ENCODE assay signal across 22 cellular contexts in the genomic region with DNA sequence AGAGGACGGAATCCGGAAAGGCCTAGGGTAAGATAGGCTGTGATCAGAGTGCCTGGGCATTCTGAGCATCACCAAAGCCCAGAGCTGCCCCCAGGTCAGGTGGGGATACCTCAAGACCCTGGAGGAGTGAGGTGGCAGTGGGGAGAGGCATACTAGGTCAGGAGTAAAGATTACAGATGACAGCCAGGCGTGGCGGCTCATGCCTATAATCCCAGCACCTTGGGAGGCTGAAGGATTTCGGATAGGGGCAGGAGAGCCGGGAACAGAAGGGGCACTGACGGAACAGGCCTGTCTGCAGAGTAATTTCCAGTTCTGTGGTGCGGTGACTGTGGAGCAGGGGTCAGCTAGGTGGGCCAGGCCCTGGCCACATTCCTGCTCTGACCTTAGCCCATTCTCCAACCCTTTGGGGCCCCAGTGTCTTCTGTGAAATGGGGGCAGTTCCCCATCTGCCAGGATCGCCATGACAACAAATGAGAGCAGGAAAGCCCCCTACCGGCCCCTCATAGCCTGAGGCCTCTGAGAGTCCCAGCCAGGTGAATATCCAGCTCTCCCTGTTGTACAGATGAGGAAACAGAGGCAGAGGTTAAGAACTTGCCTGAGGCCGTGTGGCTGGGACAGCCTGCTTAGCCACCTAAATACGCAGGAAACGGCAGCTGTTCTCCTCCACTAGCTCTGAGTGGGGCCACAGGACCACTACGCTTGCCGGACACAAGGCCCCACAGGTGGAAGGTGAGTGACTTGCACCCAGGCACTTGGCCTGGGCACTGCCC. TPM values are rescaled to one million over a fixed set of nuclear protein-coding genes. Genes with fewer than 3 reads are reported as not detected.
"Had no signal": no experiment of that assay in that cellular context is flagged by ENCODE, and none has a peak within 500 bp of the region (broad histone marks: within the 10 kb centered on the region; RNA-seq: fewer than 3 reads in every experiment).

No MANE protein-coding gene starts in this region.

- H3K4me3 Mint-ChIP-seq: activated CD4-positive, alpha-beta memory T cell treated with anti-CD3 and anti-CD28 coated beads, Interleukin-2, amount 10 ng/mL, durations not matched to agents 7 days and 5 days; activated CD8-positive, alpha-beta memory T cell treated with anti-CD3 and anti-CD28 coated beads, Interleukin-2, amount 10 ng/mL, durations not matched to agents 7 days and 5 days; activated naive CD4-positive, alpha-beta T cell treated with anti-CD3 and anti-CD28 coated beads for 36 hours; central memory CD8-positive, alpha-beta T cell; mesothelial cell of epicardium; natural killer cell treated with Interleukin-12 subunit alpha and Interleukin-12 subunit beta and Interleukin-15 and Interleukin-18, amount 100 ng/mL, for 72 hours; stimulated activated naive CD8-positive, alpha-beta T cell treated with anti-CD3 and anti-CD28 coated beads, Interleukin-15, Interleukin-2, amounts not matched to agents 100 ng/mL and 50 ng/mL, for 24 hours; type B pancreatic cell had no signal

- H3K27ac Mint-ChIP-seq: activated CD4-positive, alpha-beta memory T cell treated with anti-CD3 and anti-CD28 coated beads, Interleukin-2, amount 10 ng/mL, durations not matched to agents 7 days and 5 days; activated CD8-positive, alpha-beta memory T cell treated with anti-CD3 and anti-CD28 coated beads, Interleukin-2, amount 10 ng/mL, durations not matched to agents 7 days and 5 days; activated naive CD4-positive, alpha-beta T cell treated with anti-CD3 and anti-CD28 coated beads for 36 hours; mesothelial cell of epicardium; natural killer cell treated with Interleukin-12 subunit alpha and Interleukin-12 subunit beta and Interleukin-15 and Interleukin-18, amount 100 ng/mL, for 72 hours; stimulated activated naive CD8-positive, alpha-beta T cell treated with anti-CD3 and anti-CD28 coated beads, Interleukin-15, Interleukin-2, amounts not matched to agents 100 ng/mL and 50 ng/mL, for 24 hours; type B pancreatic cell had no signal

- H3K36me3 Mint-ChIP-seq: natural killer cell treated with Interleukin-12 subunit alpha and Interleukin-12 subunit beta and Interleukin-15 and Interleukin-18, amount 100 ng/mL, for 72 hours had no signal

- H3K27me3 ChIP-seq: brain microvascular endothelial cell, suprapubic skin had no signal

- H3K4me3 ChIP-seq: lower lobe of right lung, suprapubic skin had no signal

- H3K27me3 Mint-ChIP-seq: activated CD4-positive, alpha-beta memory T cell treated with anti-CD3 and anti-CD28 coated beads, Interleukin-2, amount 10 ng/mL, durations not matched to agents 7 days and 5 days; activated CD8-positive, alpha-beta memory T cell treated with anti-CD3 and anti-CD28 coated beads, Interleukin-2, amount 10 ng/mL, durations not matched to agents 7 days and 5 days; central memory CD8-positive, alpha-beta T cell; natural killer cell treated with Interleukin-12 subunit alpha and Interleukin-12 subunit beta and Interleukin-15 and Interleukin-18, amount 100 ng/mL, for 72 hours; stimulated activated naive CD8-positive, alpha-beta T cell treated with anti-CD3 and anti-CD28 coated beads, Interleukin-15, Interleukin-2, amounts not matched to agents 100 ng/mL and 50 ng/mL, for 24 hours had no signal

- H3K27ac ChIP-seq: brain microvascular endothelial cell, suprapubic skin had no signal

- ATAC-seq: activated CD8-positive, alpha-beta memory T cell treated with anti-CD3 and anti-CD28 coated beads, Interleukin-2, amount 10 ng/mL, durations not matched to agents 7 days and 5 days; lower lobe of right lung; natural killer cell treated with Interleukin-12 subunit alpha and Interleukin-12 subunit beta and Interleukin-15 and Interleukin-18, amount 100 ng/mL, for 72 hours had no signal

- H3K9me3 ChIP-seq: lower lobe of right lung, suprapubic skin had no signal

- H3K9me3 Mint-ChIP-seq: activated CD4-positive, alpha-beta memory T cell treated with anti-CD3 and anti-CD28 coated beads, Interleukin-2, amount 10 ng/mL, durations not matched to agents 7 days and 5 days; activated naive CD4-positive, alpha-beta T cell treated with anti-CD3 and anti-CD28 coated beads for 36 hours; central memory CD8-positive, alpha-beta T cell; mesothelial cell of epicardium; natural killer cell treated with Interleukin-12 subunit alpha and Interleukin-12 subunit beta and Interleukin-15 and Interleukin-18, amount 100 ng/mL, for 72 hours; stimulated activated naive CD8-positive, alpha-beta T cell treated with anti-CD3 and anti-CD28 coated beads, Interleukin-15, Interleukin-2, amounts not matched to agents 100 ng/mL and 50 ng/mL, for 24 hours; type B pancreatic cell had no signal

- DNase-seq: activated CD4-positive, alpha-beta memory T cell treated with anti-CD3 and anti-CD28 coated beads, Interleukin-2, amount 10 ng/mL, durations not matched to agents 7 days and 5 days; activated CD4-positive, alpha-beta T cell treated with anti-CD3 and anti-CD28 coated beads for 48 hours; activated CD4-positive, CD25-positive, alpha-beta regulatory T cell; activated CD8-positive, alpha-beta memory T cell treated with anti-CD3 and anti-CD28 coated beads, Interleukin-2, amount 10 ng/mL, durations not matched to agents 7 days and 5 days; activated naive CD4-positive, alpha-beta T cell treated with anti-CD3 and anti-CD28 coated beads for 36 hours; aorta; brain microvascular endothelial cell; cortex of kidney; erythroblast; head of caudate nucleus; lower lobe of right lung; occipital lobe; stimulated activated CD4-positive, alpha-beta T cell treated with anti-CD3 and anti-CD28 coated beads, Interleukin-2, amount 100 ng/mL, for 24 hours; T-helper 2 cell had no signal

RNA-seq across cellular contexts. Expression of a gene that starts 15.9 kb away (rescaled TPM):
- total RNA-seq: aorta; lower lobe of right lung; natural killer cell treated with Interleukin-12 subunit alpha and Interleukin-12 subunit beta and Interleukin-15 and Interleukin-18, amount 100 ng/mL, for 72 hours; posterior vena cava; suprapubic skin had no signal
- polyA plus RNA-seq: aorta, keratinocyte had no signal

RNA-seq across cellular contexts. Expression of a gene that starts 24.9 kb away (rescaled TPM):
- total RNA-seq: activated CD4-positive, alpha-beta memory T cell treated with anti-CD3 and anti-CD28 coated beads, Interleukin-2, amount 10 ng/mL, durations not matched to agents 7 days and 5 days; activated CD8-positive, alpha-beta memory T cell treated with anti-CD3 and anti-CD28 coated beads, Interleukin-2, amount 10 ng/mL, durations not matched to agents 7 days and 5 days; aorta; lower lobe of right lung; mesothelial cell of epicardium; natural killer cell treated with Interleukin-12 subunit alpha and Interleukin-12 subunit beta and Interleukin-15 and Interleukin-18, amount 100 ng/mL, for 72 hours; suprapubic skin had no signal
- polyA plus RNA-seq: aorta had no signal
